In the genomic region with DNA sequence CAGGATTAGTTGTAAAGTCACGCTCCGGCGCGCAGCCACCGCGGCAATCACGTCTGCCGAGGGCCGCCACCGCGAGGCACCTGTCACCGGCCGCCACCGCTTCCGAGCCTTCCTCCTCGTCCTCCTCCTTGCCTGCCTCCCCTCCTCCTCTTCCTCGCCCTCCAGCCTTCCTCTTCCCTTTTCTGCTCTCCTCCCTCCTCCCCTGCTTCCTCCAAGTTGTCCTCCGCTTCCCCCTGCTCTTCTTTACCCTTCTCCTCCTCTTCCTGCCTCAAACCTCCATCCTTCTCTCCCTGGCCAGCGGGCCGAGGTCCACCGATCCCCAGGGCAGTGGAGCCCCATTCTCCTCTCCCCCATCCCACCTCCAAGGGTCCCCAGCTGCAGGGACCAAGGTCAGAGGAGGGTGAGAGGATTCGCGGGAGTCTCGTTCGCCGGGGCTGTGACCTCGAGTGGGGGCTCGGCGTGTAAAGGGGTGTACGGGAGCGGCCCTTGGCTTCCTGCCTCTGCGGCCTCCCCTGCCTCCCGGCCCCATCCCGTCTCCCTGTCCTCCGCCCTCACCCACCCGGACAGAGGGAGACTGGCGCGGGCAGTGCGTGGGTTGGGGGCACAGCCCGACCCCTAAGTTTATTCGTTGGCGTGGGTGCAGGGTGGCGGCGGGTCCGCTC, we compare ENCODE assay signal across 10 cellular contexts.
DNase-seq lines count a peak whose midpoint lies in the region; ATAC-seq lines count a peak whose summit lies in the region.
"Had no signal": no experiment of that assay in that cellular context is flagged by ENCODE, and none has a peak within 500 bp of the region (broad histone marks: within the 10 kb centered on the region; RNA-seq: fewer than 3 reads in every experiment).

No MANE protein-coding gene starts in this region.

- H3K4me3 ChIP-seq in iPS-18a (ENCODE audit: low read length) = peak overlapping the region; percentile 55
- H3K4me3 ChIP-seq: body of pancreas had no signal

- no peak for DNase-seq in activated CD8-positive, alpha-beta memory T cell treated with anti-CD3 and anti-CD28 coated beads, Interleukin-2, amount 10 ng/mL, durations not matched to agents 7 days and 5 days
- DNase-seq in activated CD8-positive, alpha-beta memory T cell treated with anti-CD3 and anti-CD28 coated beads for 24 hours = no peak
- peak; percentile 19 to 27 for DNase-seq in activated CD4-positive, alpha-beta T cell treated with anti-CD3 and anti-CD28 coated beads, Interleukin-2, amount 50 U/mL, for 48 hours
- no peak for DNase-seq in stimulated activated naive B cell treated with anti-CD40 and anti-IgM and Interleukin-4, amounts not matched to agents 10 μg/mL and 1 μg/mL and 100 μg/mL, for 72 hours
- DNase-seq in cerebellum (ENCODE audit: low spot score) = no peak
- DNase-seq in medulla oblongata (ENCODE audit: extremely low spot score) = no peak
- no peak for DNase-seq in mesenteric fat pad (ENCODE audit: low spot score)

- H3K36me3 Mint-ChIP-seq in activated CD8-positive, alpha-beta memory T cell treated with anti-CD3 and anti-CD28 coated beads, Interleukin-2, amount 10 ng/mL, durations not matched to agents 7 days and 5 days = peaks cover 4% of the 10 kb centered on the region
- peaks cover 0 to 8% of the 10 kb centered on the region in 2 donors for H3K36me3 Mint-ChIP-seq in stimulated activated naive B cell treated with anti-CD40 and anti-IgM and Interleukin-4, amounts not matched to agents 10 μg/mL and 1 μg/mL and 100 μg/mL, for 72 hours

- no peaks in the 10 kb centered on the region for H3K9me3 Mint-ChIP-seq in activated CD8-positive, alpha-beta memory T cell treated with anti-CD3 and anti-CD28 coated beads, Interleukin-2, amount 10 ng/mL, durations not matched to agents 7 days and 5 days (ENCODE audit: low read depth)
- H3K9me3 Mint-ChIP-seq in stimulated activated naive B cell treated with anti-CD40 and anti-IgM and Interleukin-4, amounts not matched to agents 10 μg/mL and 1 μg/mL and 100 μg/mL, for 72 hours = peaks cover 0 to 2% of the 10 kb centered on the region in 2 donors

- H3K9ac ChIP-seq in iPS-18a (ENCODE audit: low read length) = no peak overlapping the region

- peaks cover 18% of the 10 kb centered on the region for H3K4me1 Mint-ChIP-seq in activated CD8-positive, alpha-beta memory T cell treated with anti-CD3 and anti-CD28 coated beads, Interleukin-2, amount 10 ng/mL, durations not matched to agents 7 days and 5 days
- peaks cover 24 to 29% of the 10 kb centered on the region in 2 donors for H3K4me1 Mint-ChIP-seq in stimulated activated naive B cell treated with anti-CD40 and anti-IgM and Interleukin-4, amounts not matched to agents 10 μg/mL and 1 μg/mL and 100 μg/mL, for 72 hours

- H3K27ac ChIP-seq in iPS-18a (ENCODE audit: low read length) = no peak overlapping the region
- H3K27ac ChIP-seq: body of pancreas, pancreas had no signal

- H3K27ac Mint-ChIP-seq in activated CD8-positive, alpha-beta memory T cell treated with anti-CD3 and anti-CD28 coated beads, Interleukin-2, amount 10 ng/mL, durations not matched to agents 7 days and 5 days = no peak overlapping the region
- H3K27ac Mint-ChIP-seq in stimulated activated naive B cell treated with anti-CD40 and anti-IgM and Interleukin-4, amounts not matched to agents 10 μg/mL and 1 μg/mL and 100 μg/mL, for 72 hours = peak overlapping the region; percentile 79

- no peaks in the 10 kb centered on the region for H3K36me3 ChIP-seq in iPS-18a (ENCODE audit: control insufficient read depth, low read depth, low read length)
- H3K36me3 ChIP-seq: pancreas had no signal

- CTCF ChIA-PET in activated CD8-positive, alpha-beta memory T cell treated with anti-CD3 and anti-CD28 coated beads, Interleukin-2, amount 10 ng/mL, durations not matched to agents 7 days and 5 days (lab: Charles Lee) = no interaction called here

- peaks cover 76% of the 10 kb centered on the region for H3K27me3 Mint-ChIP-seq in activated CD8-positive, alpha-beta memory T cell treated with anti-CD3 and anti-CD28 coated beads, Interleukin-2, amount 10 ng/mL, durations not matched to agents 7 days and 5 days
- H3K27me3 Mint-ChIP-seq in stimulated activated naive B cell treated with anti-CD40 and anti-IgM and Interleukin-4, amounts not matched to agents 10 μg/mL and 1 μg/mL and 100 μg/mL, for 72 hours = peaks cover 72 to 84% of the 10 kb centered on the region in 2 donors

- H3K27me3 ChIP-seq in iPS-18a (ENCODE audit: control insufficient read depth, insufficient read depth, low read length) = peaks cover 87% of the 10 kb centered on the region

- H3K4me3 Mint-ChIP-seq in activated CD8-positive, alpha-beta memory T cell treated with anti-CD3 and anti-CD28 coated beads, Interleukin-2, amount 10 ng/mL, durations not matched to agents 7 days and 5 days = peak overlapping the region; percentile 27
- peak overlapping the region; percentile 72 to 80 for H3K4me3 Mint-ChIP-seq in stimulated activated naive B cell treated with anti-CD40 and anti-IgM and Interleukin-4, amounts not matched to agents 10 μg/mL and 1 μg/mL and 100 μg/mL, for 72 hours

- no peaks in the 10 kb centered on the region for H3K9me3 ChIP-seq in iPS-18a (ENCODE audit: control insufficient read depth, low read depth, low read length)
- H3K9me3 ChIP-seq: body of pancreas, pancreas had no signal

- no peak for ATAC-seq in activated CD8-positive, alpha-beta memory T cell treated with anti-CD3 and anti-CD28 coated beads, Interleukin-2, amount 10 ng/mL, durations not matched to agents 7 days and 5 days
- ATAC-seq in stimulated activated naive B cell treated with anti-CD40 and anti-IgM and Interleukin-4, amounts not matched to agents 10 μg/mL and 1 μg/mL and 100 μg/mL, for 72 hours (replicated peaks) = no peak

- H3K4me1 ChIP-seq in iPS-18a (ENCODE audit: control insufficient read depth, low read depth, low read length) = peaks cover 3% of the 10 kb centered on the region

Comparison
In these comparisons a context has a peak if more than half of its experiments do, and no peak if none do; other contexts are left out.
1. DNase-seq: peak in activated CD4-positive, alpha-beta T cell treated with anti-CD3 and anti-CD28 coated beads, Interleukin-2, amount 50 U/mL, for 48 hours (2 of 2); none in activated CD8-positive, alpha-beta memory T cell treated with anti-CD3 and anti-CD28 coated beads, Interleukin-2, amount 10 ng/mL, durations not matched to agents 7 days and 5 days (single experiment), activated CD8-positive, alpha-beta memory T cell treated with anti-CD3 and anti-CD28 coated beads for 24 hours (single experiment), stimulated activated naive B cell treated with anti-CD40 and anti-IgM and Interleukin-4, amounts not matched to agents 10 μg/mL and 1 μg/mL and 100 μg/mL, for 72 hours (single experiment), cerebellum (single experiment), medulla oblongata (single experiment) and mesenteric fat pad (single experiment).